In the genomic region with DNA sequence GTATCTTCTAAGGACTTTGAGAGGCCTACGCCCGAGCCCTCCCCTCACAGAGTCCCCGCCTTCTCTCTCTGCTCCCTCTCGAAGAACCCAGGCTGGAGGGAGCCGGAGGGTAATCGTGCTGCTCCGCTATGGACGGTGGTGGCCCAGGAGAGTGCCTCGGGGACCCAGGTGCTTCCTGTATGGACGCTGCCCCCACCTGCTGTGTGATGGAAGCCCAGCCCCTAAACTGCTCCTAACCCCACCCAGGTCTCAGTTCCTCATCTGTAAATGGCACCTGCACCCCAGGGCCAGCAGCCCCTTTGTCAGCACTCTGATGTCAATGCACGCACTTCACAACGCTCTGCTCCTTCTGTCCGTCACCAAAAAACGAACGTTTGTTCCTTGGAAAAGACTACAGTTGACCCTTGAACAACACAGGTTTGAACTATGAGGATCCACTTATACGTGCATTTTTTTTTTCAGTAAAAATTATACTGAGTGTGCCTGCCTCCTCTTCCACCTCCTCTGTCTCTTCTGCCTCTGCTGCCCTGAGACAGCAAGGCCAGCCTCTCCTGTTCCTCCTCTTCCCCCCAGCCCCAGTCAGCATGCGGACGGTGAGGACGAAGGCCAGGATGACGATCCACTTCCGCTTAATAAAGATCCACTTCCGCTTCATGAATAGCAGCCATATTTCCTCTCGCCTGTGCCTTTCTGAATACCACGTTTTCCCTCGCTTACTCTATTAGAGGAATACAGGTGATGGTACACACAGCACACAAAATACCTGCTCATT, we compare ENCODE assay signal across 11 cellular contexts.
DNase-seq lines count a peak whose midpoint lies in the region; ATAC-seq, FAIRE-seq and TF ChIP-seq lines count a peak whose summit lies in the region.
"Had no signal": no experiment of that assay in that cellular context is flagged by ENCODE, and none has a peak within 500 bp of the region (broad histone marks: within the 10 kb centered on the region; RNA-seq: fewer than 3 reads in every experiment).

No MANE protein-coding gene starts in this region.

- POLR2A ChIA-PET in activated CD4-positive, alpha-beta memory T cell treated with anti-CD3 and anti-CD28 coated beads, Interleukin-2, amount 10 ng/mL, durations not matched to agents 7 days and 5 days (lab: Charles Lee) = no interaction called here

- peak; percentile 95 for ATAC-seq in GM19455 (IDR thresholded peaks at IDR 0.05; ENCODE audit: unreplicated experiment)
- ATAC-seq in HG03064 (IDR thresholded peaks at IDR 0.05; ENCODE audit: low read depth, unreplicated experiment) = peak; percentile 87
- ATAC-seq: gastroesophageal sphincter had no signal

- H3K4me3 Mint-ChIP-seq in endodermal cell = no peak overlapping the region
- H3K4me3 Mint-ChIP-seq in activated CD4-positive, alpha-beta memory T cell treated with anti-CD3 and anti-CD28 coated beads, Interleukin-2, amount 10 ng/mL, durations not matched to agents 7 days and 5 days = no peak overlapping the region

- no peak for TF ChIP-seq POLR2A in GM12892 (IDR thresholded peaks at IDR 0.05; ENCODE audit: low read depth, low read length)

- peak; percentile 86 for FAIRE-seq in GM12892 (lab: Jason Lieb, UNC)
- FAIRE-seq: pancreas had no signal

- no peak overlapping the region for H3K9ac ChIP-seq in endodermal cell (ENCODE audit: extremely low read depth, low read length, poor library complexity, severe bottlenecking)

- no peaks in the 10 kb centered on the region for H3K4me1 Mint-ChIP-seq in endodermal cell
- H3K4me1 Mint-ChIP-seq in activated CD4-positive, alpha-beta memory T cell treated with anti-CD3 and anti-CD28 coated beads, Interleukin-2, amount 10 ng/mL, durations not matched to agents 7 days and 5 days = no peaks in the 10 kb centered on the region

- 95 to 97% methylated on average over 16 to 25 of the region's 25 CpGs for WGBS in endodermal cell (ENCODE audit: insufficient coverage in 1 of 2, insufficient read length in 1 of 2), 2 experiments

- CTCF ChIA-PET in activated CD4-positive, alpha-beta memory T cell treated with anti-CD3 and anti-CD28 coated beads, Interleukin-2, amount 10 ng/mL, durations not matched to agents 7 days and 5 days (lab: Charles Lee) = no interaction called here

- H3K27me3 ChIP-seq in endodermal cell (ENCODE audit: control insufficient read depth, insufficient read depth, low read length, poor library complexity, severe bottlenecking) = no peaks in the 10 kb centered on the region
- no peaks in the 10 kb centered on the region for H3K27me3 ChIP-seq in BE2C
- H3K27me3 ChIP-seq: gastroesophageal sphincter, pancreas had no signal

- TF ChIP-seq CTCF in endodermal cell (conservative IDR thresholded peaks at IDR 0.05) = no peak
- no peak for TF ChIP-seq CTCF in BE2C (IDR thresholded peaks at IDR 0.05; ENCODE audit: low read depth, low read length)

- H3K4me1 ChIP-seq in endodermal cell (ENCODE audit: control insufficient read depth, insufficient read depth, low read length) (no peaks in the 10 kb centered on the region), BE2C (no peaks in the 10 kb centered on the region)
- H3K4me1 ChIP-seq: gastroesophageal sphincter, pancreas had no signal

- no peaks in the 10 kb centered on the region for H3K9me3 Mint-ChIP-seq in endodermal cell
- H3K9me3 Mint-ChIP-seq in activated CD4-positive, alpha-beta memory T cell treated with anti-CD3 and anti-CD28 coated beads, Interleukin-2, amount 10 ng/mL, durations not matched to agents 7 days and 5 days = no peaks in the 10 kb centered on the region

- H3K27me3 Mint-ChIP-seq in endodermal cell (ENCODE audit: insufficient read depth) = no peaks in the 10 kb centered on the region
- no peaks in the 10 kb centered on the region for H3K27me3 Mint-ChIP-seq in activated CD4-positive, alpha-beta memory T cell treated with anti-CD3 and anti-CD28 coated beads, Interleukin-2, amount 10 ng/mL, durations not matched to agents 7 days and 5 days

- H3K4me3 ChIP-seq in endodermal cell (ENCODE audit: low read length) = no peak overlapping the region
- no peak overlapping the region for H3K4me3 ChIP-seq in BE2C (ENCODE audit: low read depth, low read length)
- H3K4me3 ChIP-seq: gastroesophageal sphincter, pancreas had no signal

- H3K9me3 ChIP-seq in endodermal cell (ENCODE audit: control insufficient read depth, low read length) (no peaks in the 10 kb centered on the region), BE2C (no peaks in the 10 kb centered on the region)
- H3K9me3 ChIP-seq: gastroesophageal sphincter, pancreas had no signal

- peak; percentile 86 for DNase-seq in GM12892 (ENCODE audit: insufficient read length)
- no peak for DNase-seq in endodermal cell
- no peak for DNase-seq in BE2C
- DNase-seq in dermis blood vessel endothelial cell = no peak
- no peak for DNase-seq in stimulated activated CD4-positive, alpha-beta T cell treated with anti-CD3 and anti-CD28 coated beads, Interleukin-4, amount 100 ng/mL, for 4 hours
- no peak for DNase-seq in activated CD4-positive, alpha-beta memory T cell treated with anti-CD3 and anti-CD28 coated beads, Interleukin-2, amount 10 ng/mL, durations not matched to agents 7 days and 5 days
- DNase-seq: amniotic stem cell had no signal

- H3K36me3 ChIP-seq in endodermal cell (ENCODE audit: control insufficient read depth, insufficient read depth, low read length) (peaks cover 4% of the 10 kb centered on the region), BE2C (no peaks in the 10 kb centered on the region; the same call in 1 of the 2 replicates)

- peaks cover 24% of the 10 kb centered on the region for H3K36me3 Mint-ChIP-seq in endodermal cell (ENCODE audit: low read depth)
- H3K36me3 Mint-ChIP-seq in activated CD4-positive, alpha-beta memory T cell treated with anti-CD3 and anti-CD28 coated beads, Interleukin-2, amount 10 ng/mL, durations not matched to agents 7 days and 5 days (ENCODE audit: low read depth) = peaks cover 3% of the 10 kb centered on the region

- H3K27ac ChIP-seq in endodermal cell (ENCODE audit: low read depth, low read length) = no peak overlapping the region
- H3K27ac ChIP-seq: gastroesophageal sphincter, pancreas had no signal

- peak overlapping the region; percentile 10 for H3K27ac Mint-ChIP-seq in endodermal cell
- no peak overlapping the region for H3K27ac Mint-ChIP-seq in activated CD4-positive, alpha-beta memory T cell treated with anti-CD3 and anti-CD28 coated beads, Interleukin-2, amount 10 ng/mL, durations not matched to agents 7 days and 5 days
